Comparison of ENCODE assay signal across 8 cellular contexts in the genomic region with DNA sequence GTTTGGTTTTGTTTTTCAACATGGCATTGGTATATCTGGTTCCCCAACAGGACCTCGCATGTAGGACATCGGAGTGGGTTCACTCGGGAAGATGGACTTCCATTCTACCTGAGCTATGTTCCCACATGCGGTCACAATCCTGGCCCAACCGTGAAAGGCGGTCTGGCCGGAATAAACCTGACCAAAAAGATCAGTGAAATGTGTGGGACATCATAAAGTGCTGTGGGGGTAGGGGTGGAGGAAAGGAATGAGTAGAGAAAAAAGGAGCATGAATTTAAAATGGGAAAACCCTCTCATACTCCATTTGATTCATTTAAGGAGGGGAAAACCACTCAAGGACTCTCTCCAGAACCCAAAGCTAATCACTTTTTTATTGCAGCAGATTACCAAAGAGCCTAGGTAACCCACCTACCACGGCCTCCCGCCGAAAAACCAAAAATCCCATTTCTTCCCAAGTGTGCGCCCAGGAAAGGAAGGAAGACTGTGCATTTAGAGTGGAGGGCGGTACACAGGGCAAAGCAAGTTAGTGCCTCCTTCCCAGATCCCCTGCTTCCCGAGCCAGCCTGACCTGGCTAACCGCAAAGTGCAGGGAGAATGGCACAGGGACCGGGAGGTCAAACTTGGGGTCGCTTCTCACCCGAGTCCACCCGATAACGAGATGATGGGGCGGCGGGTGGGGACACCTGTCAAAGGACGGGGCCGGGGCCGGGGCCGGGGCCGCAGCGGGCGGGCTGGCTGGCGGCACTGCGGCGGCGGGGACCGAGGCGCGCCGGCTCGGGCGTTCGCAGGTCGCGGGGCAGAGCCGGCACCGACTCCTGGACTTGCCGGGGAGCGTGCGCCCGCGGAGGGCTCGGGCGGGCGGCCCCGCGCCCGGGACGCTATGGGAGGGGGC. TPM values are rescaled to one million over a fixed set of nuclear protein-coding genes. Genes with fewer than 3 reads are reported as not detected.
DNase-seq lines count a peak whose midpoint lies in the region; ATAC-seq, FAIRE-seq and TF ChIP-seq lines count a peak whose summit lies in the region.

No MANE protein-coding gene starts in this region.

- no peaks in the 10 kb centered on the region for H3K36me3 ChIP-seq in kidney (ENCODE audit: control insufficient read depth in 1 of 2, insufficient read depth in 2 of 2, low read length in 2 of 2)

- in situ Hi-C loops in astrocyte of the spinal cord (cut with HindIII; ENCODE audit: low sequenced_read_pairs), result no loop called here

- FAIRE-seq in kidney (lab: Jason Lieb, UNC), result no peak

- H3K4me3 Mint-ChIP-seq in activated naive CD4-positive, alpha-beta T cell treated with anti-CD3 and anti-CD28 coated beads, Interleukin-2, amount 10 ng/mL, durations not matched to agents 7 days and 5 days, result peak overlapping the region; percentile 57
- H3K4me3 Mint-ChIP-seq in stimulated activated naive CD8-positive, alpha-beta T cell treated with anti-CD3 and anti-CD28 coated beads, Interleukin-15, amount 100 ng/mL, for 72 hours, result peak overlapping the region; percentile 78 to 83

- peak; percentile 73 for ATAC-seq in stimulated activated naive CD8-positive, alpha-beta T cell treated with anti-CD3 and anti-CD28 coated beads, Interleukin-15, amount 100 ng/mL, for 72 hours
- ATAC-seq in GM21529 (IDR thresholded peaks at IDR 0.05; ENCODE audit: unreplicated experiment) (no peak), GM21576 (IDR thresholded peaks at IDR 0.05; ENCODE audit: unreplicated experiment) (no peak)

- intact Hi-C loops in kidney (cut with DNase I), result no loop called here

- peaks cover 11% of the 10 kb centered on the region for H3K4me1 Mint-ChIP-seq in activated naive CD4-positive, alpha-beta T cell treated with anti-CD3 and anti-CD28 coated beads, Interleukin-2, amount 10 ng/mL, durations not matched to agents 7 days and 5 days
- H3K4me1 Mint-ChIP-seq in stimulated activated naive CD8-positive, alpha-beta T cell treated with anti-CD3 and anti-CD28 coated beads, Interleukin-15, amount 100 ng/mL, for 72 hours, result peaks cover 17% of the 10 kb centered on the region

- H3K27ac ChIP-seq in kidney (ENCODE audit: low read depth in 2 of 2, low read length in 2 of 2), result no peak overlapping the region

- H3K9ac ChIP-seq in kidney (ENCODE audit: low read length in 2 of 2), result peak overlapping the region; percentile 22 to 46

- H3K36me3 Mint-ChIP-seq in activated naive CD4-positive, alpha-beta T cell treated with anti-CD3 and anti-CD28 coated beads, Interleukin-2, amount 10 ng/mL, durations not matched to agents 7 days and 5 days, result peaks cover 4% of the 10 kb centered on the region

- peaks cover 82% of the 10 kb centered on the region for H3K27me3 Mint-ChIP-seq in activated naive CD4-positive, alpha-beta T cell treated with anti-CD3 and anti-CD28 coated beads, Interleukin-2, amount 10 ng/mL, durations not matched to agents 7 days and 5 days
- peaks cover 90% of the 10 kb centered on the region for H3K27me3 Mint-ChIP-seq in stimulated activated naive CD8-positive, alpha-beta T cell treated with anti-CD3 and anti-CD28 coated beads, Interleukin-15, amount 100 ng/mL, for 72 hours

- no peak for DNase-seq in activated naive CD4-positive, alpha-beta T cell treated with anti-CD3 and anti-CD28 coated beads, Interleukin-2, amount 10 ng/mL, durations not matched to agents 7 days and 5 days
- no peak for DNase-seq in activated naive CD4-positive, alpha-beta T cell (lab: John Stamatoyannopoulos, UW)
- DNase-seq in astrocyte of the spinal cord (ENCODE audit: low read depth, low spot score), result no peak
- DNase-seq in kidney, result peak; percentile 73
- DNase-seq in stimulated activated naive CD8-positive, alpha-beta T cell treated with anti-CD3 and anti-CD28 coated beads, Interleukin-15, amount 100 ng/mL, for 72 hours, result no peak
- no peak for DNase-seq in kidney glomerular epithelial cell (lab: John Stamatoyannopoulos, UW)

- no peaks in the 10 kb centered on the region for H3K9me3 ChIP-seq in kidney (ENCODE audit: control insufficient read depth in 1 of 2, low read length in 2 of 2)

- peaks cover 0 to 6% of the 10 kb centered on the region in 2 donors for H3K4me1 ChIP-seq in kidney (ENCODE audit: control insufficient read depth in 1 of 2, insufficient read depth in 1 of 2, low read depth in 1 of 2, low read length in 2 of 2)

- no peak for TF ChIP-seq CTCF in astrocyte of the spinal cord (IDR thresholded peaks at IDR 0.05; ENCODE audit: low read depth, low read length)
- TF ChIP-seq CTCF in kidney (IDR thresholded peaks at IDR 0.05; ENCODE audit: borderline replicate concordance, extremely low read depth, insufficient read depth), result no peak

- H3K4me3 ChIP-seq in astrocyte of the spinal cord (ENCODE audit: low read depth, low read length) (peak overlapping the region; percentile 38), kidney (ENCODE audit: low read length in 2 of 2) (peak overlapping the region; percentile 69 to 80)

- CTCF ChIA-PET in activated naive CD4-positive, alpha-beta T cell treated with anti-CD3 and anti-CD28 coated beads, Interleukin-2, amount 10 ng/mL, durations not matched to agents 7 days and 5 days (lab: Charles Lee), result no interaction called here

- H3K27ac Mint-ChIP-seq in activated naive CD4-positive, alpha-beta T cell treated with anti-CD3 and anti-CD28 coated beads, Interleukin-2, amount 10 ng/mL, durations not matched to agents 7 days and 5 days, result no peak overlapping the region
- no peak overlapping the region for H3K27ac Mint-ChIP-seq in stimulated activated naive CD8-positive, alpha-beta T cell treated with anti-CD3 and anti-CD28 coated beads, Interleukin-15, amount 100 ng/mL, for 72 hours

- no peaks in the 10 kb centered on the region for H3K9me3 Mint-ChIP-seq in activated naive CD4-positive, alpha-beta T cell treated with anti-CD3 and anti-CD28 coated beads, Interleukin-2, amount 10 ng/mL, durations not matched to agents 7 days and 5 days
- no peaks in the 10 kb centered on the region for H3K9me3 Mint-ChIP-seq in stimulated activated naive CD8-positive, alpha-beta T cell treated with anti-CD3 and anti-CD28 coated beads, Interleukin-15, amount 100 ng/mL, for 72 hours

RNA-seq across cellular contexts. Expression of gene TMEM150C, which starts 0.7 kb away (rescaled TPM):
- total RNA-seq in kidney, result 7.7 TPM
- 22.9 TPM for polyA plus RNA-seq in kidney (ENCODE audit: insufficient read depth, low read depth, low replicate concordance)
